ENCODE assay signal across 28 cellular contexts in genomic region chr3:183896184-183896583, GRCh38.
"Had no signal": no experiment of that assay in that cellular context is flagged by ENCODE, and none has a peak within 500 bp of the region (broad histone marks: within the 10 kb centered on the region; RNA-seq: fewer than 3 reads in every experiment).

No MANE protein-coding gene starts in this region.

- H3K36me3 ChIP-seq: adrenal gland, breast epithelium had no signal

- ATAC-seq: activated naive CD4-positive, alpha-beta T cell treated with anti-CD3 and anti-CD28 coated beads, Interleukin-2, amount 50 U/mL, for 72 hours; activated T-cell treated with anti-CD3 and anti-CD28 coated beads, Interleukin-2, amount 50 U/mL, for 4 hours; body of pancreas had no signal

- H3K27ac ChIP-seq: adrenal gland, body of pancreas, breast epithelium, RWPE1, VCaP had no signal

- DNase-seq: activated B cell treated with CpG ODN at 0.5 μM for 24 hours; activated CD4-positive, alpha-beta memory T cell treated with anti-CD3 and anti-CD28 coated beads for 36 hours; activated CD4-positive, alpha-beta T cell treated with anti-CD3 and anti-CD28 coated beads for 4 hours; activated CD4-positive, alpha-beta T cell treated with anti-CD3 and anti-CD28 coated beads, Interleukin-2, amount 50 U/mL, for 1 hour; activated CD4-positive, CD25-positive, alpha-beta regulatory T cell treated with anti-CD3 and anti-CD28 coated beads, Interleukin-2, amount 50 U/mL, for 72 hours; activated CD8-positive, alpha-beta memory T cell treated with anti-CD3 and anti-CD28 coated beads, Interleukin-2, amount 50 U/mL, for 4 hours; activated gamma-delta T cell treated with Interleukin-2 at 50 U/mL for 16 hours; activated naive CD4-positive, alpha-beta T cell treated with anti-CD3 and anti-CD28 coated beads for 36 hours; activated T-cell treated with anti-CD3 and anti-CD28 coated beads for 4 hours; activated T-cell treated with anti-CD3 and anti-CD28 coated beads, Interleukin-2, amount 50 U/mL, for 4 hours; adrenal gland; body of pancreas; NCI-H1105; NCI-H1417 treated with DMSO at 0.1 percent for 48 hours; NCI-H1694; NCI-H1930; NCI-H2081 treated with DMSO at 0.1 percent for 48 hours; NCI-H226; NCI-H446 treated with DMSO at 0.1 percent for 48 hours; PC-3; Right ventricle myocardium superior had no signal

- H3K4me1 ChIP-seq: adrenal gland, body of pancreas, breast epithelium had no signal

- H3K27me3 ChIP-seq: body of pancreas, breast epithelium had no signal

- H3K4me3 Mint-ChIP-seq: activated B cell treated with CpG ODN at 0.5 μM for 24 hours; activated CD4-positive, alpha-beta memory T cell treated with anti-CD3 and anti-CD28 coated beads for 36 hours; activated naive CD4-positive, alpha-beta T cell treated with anti-CD3 and anti-CD28 coated beads for 36 hours; activated T-cell treated with anti-CD3 and anti-CD28 coated beads, Interleukin-2, amount 50 U/mL, for 4 hours; activated T-helper 1 cell treated with anti-CD3 and anti-CD28 coated beads, Interleukin-12 subunit alpha, Interleukin-12 subunit beta, Interleukin-2, Interleukin-4 antibody, amounts not matched to agents 30 ng/mL and 10 ng/mL and 1 ng/mL, durations not matched to agents 14 hours and 24 hours and 36 hours; T-helper 1 cell treated with Interleukin-12 subunit alpha and Interleukin-12 subunit beta and Interleukin-4 antibody, amounts not matched to agents 30 μg/mL and 1 μg/mL, for 36 hours; T-helper 2 cell treated with Interferon-gamma antibody and Interleukin-4, amounts not matched to agents 5 μg/mL and 100 μg/mL, for 36 hours had no signal

- H3K4me3 ChIP-seq: adrenal gland, body of pancreas, breast epithelium had no signal

- H3K27ac Mint-ChIP-seq: activated B cell treated with CpG ODN at 0.5 μM for 24 hours; activated CD4-positive, alpha-beta memory T cell treated with anti-CD3 and anti-CD28 coated beads for 36 hours; activated naive CD4-positive, alpha-beta T cell treated with anti-CD3 and anti-CD28 coated beads for 36 hours; activated naive CD4-positive, alpha-beta T cell treated with anti-CD3 and anti-CD28 coated beads, Interleukin-2, amount 50 U/mL, for 72 hours; activated T-helper 1 cell treated with anti-CD3 and anti-CD28 coated beads, Interleukin-12 subunit alpha, Interleukin-12 subunit beta, Interleukin-2, Interleukin-4 antibody, amounts not matched to agents 30 ng/mL and 10 ng/mL and 1 ng/mL, durations not matched to agents 14 hours and 24 hours and 36 hours; T-helper 1 cell treated with Interleukin-12 subunit alpha and Interleukin-12 subunit beta and Interleukin-4 antibody, amounts not matched to agents 30 μg/mL and 1 μg/mL, for 36 hours; T-helper 2 cell treated with Interferon-gamma antibody and Interleukin-4, amounts not matched to agents 5 μg/mL and 100 μg/mL, for 36 hours had no signal

- H3K9me3 Mint-ChIP-seq: activated naive CD4-positive, alpha-beta T cell treated with anti-CD3 and anti-CD28 coated beads for 36 hours; activated naive CD4-positive, alpha-beta T cell treated with anti-CD3 and anti-CD28 coated beads, Interleukin-2, amount 50 U/mL, for 72 hours; activated T-helper 1 cell treated with anti-CD3 and anti-CD28 coated beads, Interleukin-12 subunit alpha, Interleukin-12 subunit beta, Interleukin-2, Interleukin-4 antibody, amounts not matched to agents 30 ng/mL and 10 ng/mL and 1 ng/mL, durations not matched to agents 14 hours and 24 hours and 36 hours; T-helper 1 cell treated with Interleukin-12 subunit alpha and Interleukin-12 subunit beta and Interleukin-4 antibody, amounts not matched to agents 30 μg/mL and 1 μg/mL, for 36 hours; T-helper 2 cell treated with Interferon-gamma antibody and Interleukin-4, amounts not matched to agents 5 μg/mL and 100 μg/mL, for 36 hours had no signal

- H3K9me3 ChIP-seq: adrenal gland, body of pancreas, breast epithelium had no signal

- H3K36me3 Mint-ChIP-seq: activated CD4-positive, alpha-beta memory T cell treated with anti-CD3 and anti-CD28 coated beads for 36 hours; activated naive CD4-positive, alpha-beta T cell treated with anti-CD3 and anti-CD28 coated beads, Interleukin-2, amount 50 U/mL, for 72 hours had no signal
